1 cellular context compared by ENCODE assay signal in genomic region chr18:3604626-3605408, GRCh38.
TF ChIP-seq lines count a peak whose summit lies in the region.

No MANE protein-coding gene starts in this region.

TF ChIP-seq in SK-N-SH treated with all-trans-retinoic acid at 6 μM for 48 hours, 23 proteins besides CTCF, POLR2A, EP300 and RAD21 (continued from another document):
- no peak for TF ChIP-seq TCF4 (CRISPR knock-in tag; IDR thresholded peaks at IDR 0.05; ENCODE audit: borderline replicate concordance)
- no peak for TF ChIP-seq ZNF70 (CRISPR knock-in tag; IDR thresholded peaks at IDR 0.05)
